In genomic region chr2:173631123-173631450, GRCh38 we compare ENCODE assay signal across 1 cellular context.
TF ChIP-seq lines count a peak whose summit lies in the region.

No MANE protein-coding gene starts in this region.

TF ChIP-seq in HEK293, 187 proteins besides CTCF, POLR2A, EP300 and RAD21 (continued from another document):
- TF ChIP-seq ZNF639 (tag by site-specific recombination; IDR thresholded peaks at IDR 0.05) (no peak), ZIC2 (tag by site-specific recombination; IDR thresholded peaks at IDR 0.05) (0 out of 2 replicates have a peak, but pooled peaks have one; percentile 38)
